8 cellular contexts compared by ENCODE assay signal in genomic region chr5:78983601-78984000, GRCh38. TPM values are rescaled to one million over a fixed set of nuclear protein-coding genes. Genes with fewer than 3 reads are reported as not detected.
A peak's percentile ranks its signal among the peaks of the same experiment; 100 is the strongest.
DNase-seq lines count a peak whose midpoint lies in the region; ATAC-seq and TF ChIP-seq lines count a peak whose summit lies in the region.

No MANE protein-coding gene starts in this region.

- intact Hi-C loops in activated B cell treated with CpG ODN at 0.5 μM for 24 hours (cut with micrococcal nuclease): loop anchor here (5.0 to 10.0 kb wide), 8 partner anchors 96 to 1491 kb away; partner anchors contain the start of genes LHFPL2, SERINC5, TBCA and WDR41

- DNase-seq in T-helper 1 cell (no peak), activated B cell treated with CpG ODN at 0.5 μM for 24 hours (no peak), GDM1 (lab: John Stamatoyannopoulos, UW) (no peak)
- DNase-seq in effector CD4-positive, alpha-beta T cell: no peak

- POLR2A ChIA-PET in activated B cell treated with CpG ODN at 0.5 μM for 24 hours (lab: Charles Lee): interaction anchor here (1.4 to 3.1 kb wide), 5 partner anchors 18 to 689 kb away, joined by 3 to 16 read pairs (median 9); partner anchors contain the start of genes AP3B1 and HOMER1

- H3K36me3 ChIP-seq in subcutaneous abdominal adipose tissue (ENCODE audit: control insufficient read depth in 5 of 5, insufficient read depth in 5 of 5, low read length in 5 of 5): no peaks in the 10 kb centered on the region

- H3K27ac Mint-ChIP-seq in T-helper 1 cell treated with Interleukin-12 subunit alpha and Interleukin-12 subunit beta and Interleukin-4 antibody, amounts not matched to agents 30 μg/mL and 1 μg/mL, for 36 hours: peak overlapping the region; percentile 87
- H3K27ac Mint-ChIP-seq in activated B cell treated with CpG ODN at 0.5 μM for 24 hours: peak overlapping the region; percentile 91

- peaks cover 30% of the 10 kb centered on the region for H3K4me1 Mint-ChIP-seq in T-helper 1 cell treated with Interleukin-12 subunit alpha and Interleukin-12 subunit beta and Interleukin-4 antibody, amounts not matched to agents 30 μg/mL and 1 μg/mL, for 36 hours (ENCODE audit: low read depth)
- peaks cover 55% of the 10 kb centered on the region for H3K4me1 Mint-ChIP-seq in activated B cell treated with CpG ODN at 0.5 μM for 24 hours

- H3K9me3 ChIP-seq in iPS-18c (ENCODE audit: control insufficient read depth, insufficient read depth, low read length): no peaks in the 10 kb centered on the region
- H3K9me3 ChIP-seq in subcutaneous abdominal adipose tissue (ENCODE audit: control insufficient read depth in 5 of 5, low read length in 5 of 5): no peaks in the 10 kb centered on the region

- H3K27me3 Mint-ChIP-seq in T-helper 1 cell treated with Interleukin-12 subunit alpha and Interleukin-12 subunit beta and Interleukin-4 antibody, amounts not matched to agents 30 μg/mL and 1 μg/mL, for 36 hours (ENCODE audit: low read depth): peaks cover 12% of the 10 kb centered on the region
- H3K27me3 Mint-ChIP-seq in activated B cell treated with CpG ODN at 0.5 μM for 24 hours: no peaks in the 10 kb centered on the region

- peak overlapping the region; percentile 85 for H3K4me3 Mint-ChIP-seq in T-helper 1 cell treated with Interleukin-12 subunit alpha and Interleukin-12 subunit beta and Interleukin-4 antibody, amounts not matched to agents 30 μg/mL and 1 μg/mL, for 36 hours
- H3K4me3 Mint-ChIP-seq in activated B cell treated with CpG ODN at 0.5 μM for 24 hours: peak overlapping the region; percentile 90

- no peaks in the 10 kb centered on the region for H3K27me3 ChIP-seq in subcutaneous abdominal adipose tissue (ENCODE audit: control insufficient read depth in 5 of 5, insufficient read depth in 4 of 5, low read length in 5 of 5)

- H3K36me3 Mint-ChIP-seq in T-helper 1 cell treated with Interleukin-12 subunit alpha and Interleukin-12 subunit beta and Interleukin-4 antibody, amounts not matched to agents 30 μg/mL and 1 μg/mL, for 36 hours (ENCODE audit: low read depth): no peaks in the 10 kb centered on the region
- H3K36me3 Mint-ChIP-seq in activated B cell treated with CpG ODN at 0.5 μM for 24 hours (ENCODE audit: low read depth): peaks cover 12% of the 10 kb centered on the region

- H3K9ac ChIP-seq in subcutaneous abdominal adipose tissue (ENCODE audit: low read length in 5 of 5): peak overlapping the region in 4 of 5 donors; percentile 74 to 82 (median 76)

- CTCF ChIA-PET in activated B cell treated with CpG ODN at 0.5 μM for 24 hours (lab: Charles Lee): interaction anchor here (0.9 kb wide), 2 partner anchors 37 to 149 kb away, joined by 3 read pairs; no protein-coding TSS in a partner anchor

- ATAC-seq in activated B cell treated with CpG ODN at 0.5 μM for 24 hours (ENCODE audit: low read depth) (no peak), GM19452 (IDR thresholded peaks at IDR 0.05; ENCODE audit: unreplicated experiment) (no peak)

- peak overlapping the region; percentile 75; the same call in 1 of the 2 replicates for H3K4me3 ChIP-seq in iPS-18c (ENCODE audit: insufficient read depth, low read depth, low read length)
- peak overlapping the region; percentile 69 to 93 (median 84) for H3K4me3 ChIP-seq in subcutaneous abdominal adipose tissue (ENCODE audit: low read depth in 1 of 5, low read length in 5 of 5)

- H3K27ac ChIP-seq in subcutaneous abdominal adipose tissue (ENCODE audit: low read depth, low read length): no peak overlapping the region

- H3K4me1 ChIP-seq in subcutaneous abdominal adipose tissue (ENCODE audit: control insufficient read depth in 5 of 5, insufficient read depth in 5 of 5, low read length in 5 of 5): peaks cover 2 to 18% (median 18%) of the 10 kb centered on the region in 5 donors

- H3K9me3 Mint-ChIP-seq in T-helper 1 cell treated with Interleukin-12 subunit alpha and Interleukin-12 subunit beta and Interleukin-4 antibody, amounts not matched to agents 30 μg/mL and 1 μg/mL, for 36 hours: no peaks in the 10 kb centered on the region
- H3K9me3 Mint-ChIP-seq in activated B cell treated with CpG ODN at 0.5 μM for 24 hours: no peaks in the 10 kb centered on the region

- TF ChIP-seq CTCF in activated B cell treated with CpG ODN at 0.5 μM for 24 hours (IDR thresholded peaks at IDR 0.05): no peak

RNA-seq across cellular contexts. Expression of gene ARSB, which starts 1.5 kb away (rescaled TPM):
- total RNA-seq in activated B cell treated with CpG ODN at 0.5 μM for 24 hours: 12.7 and 15.6 TPM in 2 replicates
